8 cellular contexts compared by ENCODE assay signal in genomic region chr2:84906108-84906899, GRCh38. TPM values are rescaled to one million over a fixed set of nuclear protein-coding genes. Genes with fewer than 3 reads are reported as not detected.
A peak's percentile ranks its signal among the peaks of the same experiment; 100 is the strongest.
DNase-seq lines count a peak whose midpoint lies in the region; ATAC-seq and TF ChIP-seq lines count a peak whose summit lies in the region.

No MANE protein-coding gene starts in this region.

- H3K9me3 Mint-ChIP-seq in Calu3 (ENCODE audit: low read depth, unreplicated experiment): peaks cover 8% of the 10 kb centered on the region

- no peaks in the 10 kb centered on the region for H3K27me3 Mint-ChIP-seq in Calu3 (ENCODE audit: unreplicated experiment)

- peak overlapping the region; percentile 82 to 99 for H3K4me3 ChIP-seq in foreskin fibroblast (ENCODE audit: low read depth in 1 of 2, low read length in 2 of 2)

- peak; percentile 26 for ATAC-seq in GM21526 (IDR thresholded peaks at IDR 0.05; ENCODE audit: low FRiP score, unreplicated experiment)

- intact Hi-C loops in Calu3 (cut with micrococcal nuclease; ENCODE audit: unreplicated experiment): no loop called here

- peaks cover 23% of the 10 kb centered on the region for H3K4me1 Mint-ChIP-seq in Calu3 (ENCODE audit: low read depth, unreplicated experiment)

- H3K27ac Mint-ChIP-seq in Calu3 (ENCODE audit: unreplicated experiment): peak overlapping the region; percentile 98

- TSS peak; percentile 98 for BruUV-seq in Calu3 (replicated peaks; lab: Mats Ljungman, UMichigan)

- no peak for DNase-seq in Calu3
- DNase-seq in activated T-cell treated with anti-CD3 and anti-CD28 coated beads, Interleukin-2, amount 50 U/mL, for 48 hours: peak; percentile 76 to 78
- peak in 1 of 2 donors; percentile 29 for DNase-seq in foreskin fibroblast
- DNase-seq in nucleus accumbens (lab: John Stamatoyannopoulos, UW): peak in 33 of 56 donors; percentile 8 to 69 (median 31)
- DNase-seq in NCI-H2171 (lab: John Stamatoyannopoulos, UW): no peak
- DNase-seq in Ammon's horn (ENCODE audit: low spot score): no peak

- H3K4me3 Mint-ChIP-seq in Calu3 (ENCODE audit: low read depth, unreplicated experiment): peak overlapping the region; percentile 86

- no peak for TF ChIP-seq EP300 in Ishikawa (IDR thresholded peaks at IDR 0.05; ENCODE audit: borderline replicate concordance)

- TF ChIP-seq RAD21 in Ishikawa (IDR thresholded peaks at IDR 0.05; ENCODE audit: low read depth): no peak

- TF ChIP-seq CTCF in Calu3 (IDR thresholded peaks at IDR 0.05; ENCODE audit: unreplicated experiment) (no peak), foreskin fibroblast (IDR thresholded peaks at IDR 0.05; ENCODE audit: low read depth, low read length) (no peak)

- CTCF ChIA-PET in Calu3 (lab: Charles Lee): interaction anchor here (0.7 to 4.1 kb wide), 5 partner anchors 14 to 113 kb away, joined by 3 to 24 read pairs (median 6); no protein-coding TSS in a partner anchor

- peaks cover 55% of the 10 kb centered on the region for H3K36me3 Mint-ChIP-seq in Calu3 (ENCODE audit: insufficient read depth, unreplicated experiment)

TF ChIP-seq in Ishikawa, 13 proteins besides CTCF, POLR2A, EP300 and RAD21:
- peak; percentile 5; the same call in 1 of the 2 replicates for TF ChIP-seq ZBTB7A (IDR thresholded peaks at IDR 0.05; ENCODE audit: low read depth)
- TF ChIP-seq NFIC (IDR thresholded peaks at IDR 0.05): no peak
- TF ChIP-seq MAX (IDR thresholded peaks at IDR 0.05): 0 out of 2 replicates have a peak, but pooled peaks have one; percentile 1

RNA-seq across cellular contexts. Expression of gene TMSB10, which starts 0.8 kb away (rescaled TPM):
- total RNA-seq in Calu3 (2022): 1,316 and 1,437 TPM in 2 replicates

RNA-seq across cellular contexts. Expression of gene TRABD2A, which starts 25.4 kb away (rescaled TPM):
- 0.68 and 1.2 TPM in 2 replicates for total RNA-seq in Calu3 (2022)

Comparison
In these comparisons a context has a peak if more than half of its experiments do, and no peak if none do; other contexts are left out.
1. DNase-seq: peak in activated T-cell treated with anti-CD3 and anti-CD28 coated beads, Interleukin-2, amount 50 U/mL, for 48 hours (2 of 2) and nucleus accumbens (33 of 56); none in Calu3 (single experiment), NCI-H2171 (single experiment) and Ammon's horn (single experiment).